Comparison of ENCODE assay signal across 8 cellular contexts in the genomic region with DNA sequence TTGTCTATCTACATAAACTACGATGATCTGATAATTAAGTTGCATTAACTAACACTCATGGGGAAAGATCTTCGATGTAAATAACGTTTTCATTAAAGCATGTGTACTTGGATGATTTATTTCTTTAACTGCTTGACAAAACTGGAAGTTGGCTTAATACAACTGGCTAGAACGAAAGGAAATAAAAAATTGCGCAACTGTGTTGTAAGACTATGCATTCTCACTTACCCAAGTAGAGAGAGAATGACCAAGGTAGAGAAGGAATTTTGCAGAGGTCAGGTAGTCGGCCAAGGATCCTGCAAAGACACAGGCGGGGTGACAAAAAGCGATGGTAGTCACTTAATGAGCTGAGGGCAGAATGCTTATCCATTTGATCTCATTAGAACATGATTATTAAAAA. TPM values are rescaled to one million over a fixed set of nuclear protein-coding genes. Genes with fewer than 3 reads are reported as not detected.
DNase-seq lines count a peak whose midpoint lies in the region; ATAC-seq and TF ChIP-seq lines count a peak whose summit lies in the region.

No MANE protein-coding gene starts in this region.

- 40% methylated on average over 8 of the region's 8 CpGs for WGBS in urinary bladder

- no peak for TF ChIP-seq CTCF in choroid plexus epithelial cell (conservative IDR thresholded peaks at IDR 0.05; ENCODE audit: low read depth, low read length)

- no peaks in the 10 kb centered on the region for H3K36me3 Mint-ChIP-seq in activated naive CD4-positive, alpha-beta T cell treated with anti-CD3 and anti-CD28 coated beads for 36 hours (ENCODE audit: low read depth)
- no peaks in the 10 kb centered on the region for H3K36me3 Mint-ChIP-seq in stimulated activated naive B cell treated with anti-CD40 and anti-IgM and Interleukin-4, amounts not matched to agents 10 μg/mL and 1 μg/mL and 100 μg/mL, for 72 hours

- CTCF ChIA-PET in activated naive CD4-positive, alpha-beta T cell treated with anti-CD3 and anti-CD28 coated beads for 36 hours (lab: Charles Lee): interaction anchor here (1.1 to 1.9 kb wide), 2 partner anchors 28 to 81 kb away, joined by 3 to 4 read pairs; a partner anchor contains a TSS

- no peak for DNase-seq in activated naive CD4-positive, alpha-beta T cell treated with anti-CD3 and anti-CD28 coated beads for 36 hours
- no peak for DNase-seq in activated naive CD4-positive, alpha-beta T cell treated with anti-CD3 and anti-CD28 coated beads, Interleukin-2, amount 50 U/mL, for 16 hours
- DNase-seq in choroid plexus epithelial cell (ENCODE audit: low read depth) (peak; percentile 56), NCI-H2196 treated with DMSO at 0.1 percent for 48 hours (lab: John Stamatoyannopoulos, UW; ENCODE audit: unreplicated experiment) (no peak)
- DNase-seq in stimulated activated naive B cell treated with anti-CD40 and anti-IgM and Interleukin-4, amounts not matched to agents 10 μg/mL and 1 μg/mL and 100 μg/mL, for 72 hours: no peak

- H3K27ac ChIP-seq in urinary bladder (ENCODE audit: low read depth): no peak overlapping the region

- H3K27me3 ChIP-seq in mononuclear cell (ENCODE audit: insufficient read depth, low read length): peaks cover 14% of the 10 kb centered on the region

- H3K36me3 ChIP-seq in urinary bladder (ENCODE audit: insufficient read depth): peaks cover 2% of the 10 kb centered on the region

- no peak for ATAC-seq in stimulated activated naive B cell treated with anti-CD40 and anti-IgM and Interleukin-4, amounts not matched to agents 10 μg/mL and 1 μg/mL and 100 μg/mL, for 72 hours (replicated peaks)
- ATAC-seq in HG02981 (IDR thresholded peaks at IDR 0.05; ENCODE audit: unreplicated experiment): no peak

- H3K27ac Mint-ChIP-seq in activated naive CD4-positive, alpha-beta T cell treated with anti-CD3 and anti-CD28 coated beads for 36 hours: no peak overlapping the region
- no peak overlapping the region for H3K27ac Mint-ChIP-seq in stimulated activated naive B cell treated with anti-CD40 and anti-IgM and Interleukin-4, amounts not matched to agents 10 μg/mL and 1 μg/mL and 100 μg/mL, for 72 hours

- H3K9me3 Mint-ChIP-seq in activated naive CD4-positive, alpha-beta T cell treated with anti-CD3 and anti-CD28 coated beads for 36 hours: no peaks in the 10 kb centered on the region
- H3K9me3 Mint-ChIP-seq in stimulated activated naive B cell treated with anti-CD40 and anti-IgM and Interleukin-4, amounts not matched to agents 10 μg/mL and 1 μg/mL and 100 μg/mL, for 72 hours: no peaks in the 10 kb centered on the region

- peak overlapping the region; percentile 85 for H3K4me3 Mint-ChIP-seq in activated naive CD4-positive, alpha-beta T cell treated with anti-CD3 and anti-CD28 coated beads for 36 hours
- H3K4me3 Mint-ChIP-seq in stimulated activated naive B cell treated with anti-CD40 and anti-IgM and Interleukin-4, amounts not matched to agents 10 μg/mL and 1 μg/mL and 100 μg/mL, for 72 hours: no peak overlapping the region

- H3K9me3 ChIP-seq in mononuclear cell (ENCODE audit: low read depth, low read length): no peaks in the 10 kb centered on the region

- intact Hi-C loops in activated naive CD4-positive, alpha-beta T cell treated with anti-CD3 and anti-CD28 coated beads for 36 hours (cut with micrococcal nuclease): loop anchor here (5.0 kb wide), 1 partner anchor 112 kb away; no protein-coding TSS in a partner anchor

- H3K4me3 ChIP-seq in choroid plexus epithelial cell (ENCODE audit: low read depth, low read length) (peak overlapping the region; percentile 60), mononuclear cell (ENCODE audit: low read length) (peak overlapping the region; percentile 53), urinary bladder (ENCODE audit: low read depth, low read length) (peak overlapping the region; percentile 81)

- H3K27me3 Mint-ChIP-seq in activated naive CD4-positive, alpha-beta T cell treated with anti-CD3 and anti-CD28 coated beads for 36 hours (ENCODE audit: low read depth): peaks cover 5% of the 10 kb centered on the region
- peaks cover 40 to 46% of the 10 kb centered on the region in 2 donors for H3K27me3 Mint-ChIP-seq in stimulated activated naive B cell treated with anti-CD40 and anti-IgM and Interleukin-4, amounts not matched to agents 10 μg/mL and 1 μg/mL and 100 μg/mL, for 72 hours

- peaks cover 53% of the 10 kb centered on the region for H3K4me1 Mint-ChIP-seq in activated naive CD4-positive, alpha-beta T cell treated with anti-CD3 and anti-CD28 coated beads for 36 hours (ENCODE audit: low read depth)
- H3K4me1 Mint-ChIP-seq in stimulated activated naive B cell treated with anti-CD40 and anti-IgM and Interleukin-4, amounts not matched to agents 10 μg/mL and 1 μg/mL and 100 μg/mL, for 72 hours: peaks cover 16 to 23% of the 10 kb centered on the region in 2 donors

- H3K4me1 ChIP-seq in mononuclear cell (ENCODE audit: insufficient read depth, low read length): peaks cover 44% of the 10 kb centered on the region
- H3K4me1 ChIP-seq in urinary bladder (ENCODE audit: insufficient read depth): peaks cover 4% of the 10 kb centered on the region

RNA-seq across cellular contexts. Expression of a gene that starts 1.0 kb away (rescaled TPM):
- 1 to 10 TPM; 3.8 to 4.1 TPM for total RNA-seq in activated naive CD4-positive, alpha-beta T cell treated with anti-CD3 and anti-CD28 coated beads for 36 hours
- 65.5 TPM for total RNA-seq in mononuclear cell
- 151 TPM for total RNA-seq in urinary bladder
- polyA plus RNA-seq in urinary bladder: 33.5 TPM

Comparison
In these comparisons a context has a peak if more than half of its experiments do, and no peak if none do; other contexts are left out.
1. RNA of a gene that starts 1.0 kb away (total RNA-seq): 151 TPM in urinary bladder (single experiment) and 65.5 TPM in mononuclear cell (single experiment); 3.8 to 4.1 TPM in activated naive CD4-positive, alpha-beta T cell treated with anti-CD3 and anti-CD28 coated beads for 36 hours; every median in the first group is over 10 times any median in the second.
2. Peak in every context shown above with its lines, with median percentiles within 50 percentile points of each other: H3K4me3 ChIP-seq.